ENCODE assay signal across 10 cellular contexts in the genomic region with DNA sequence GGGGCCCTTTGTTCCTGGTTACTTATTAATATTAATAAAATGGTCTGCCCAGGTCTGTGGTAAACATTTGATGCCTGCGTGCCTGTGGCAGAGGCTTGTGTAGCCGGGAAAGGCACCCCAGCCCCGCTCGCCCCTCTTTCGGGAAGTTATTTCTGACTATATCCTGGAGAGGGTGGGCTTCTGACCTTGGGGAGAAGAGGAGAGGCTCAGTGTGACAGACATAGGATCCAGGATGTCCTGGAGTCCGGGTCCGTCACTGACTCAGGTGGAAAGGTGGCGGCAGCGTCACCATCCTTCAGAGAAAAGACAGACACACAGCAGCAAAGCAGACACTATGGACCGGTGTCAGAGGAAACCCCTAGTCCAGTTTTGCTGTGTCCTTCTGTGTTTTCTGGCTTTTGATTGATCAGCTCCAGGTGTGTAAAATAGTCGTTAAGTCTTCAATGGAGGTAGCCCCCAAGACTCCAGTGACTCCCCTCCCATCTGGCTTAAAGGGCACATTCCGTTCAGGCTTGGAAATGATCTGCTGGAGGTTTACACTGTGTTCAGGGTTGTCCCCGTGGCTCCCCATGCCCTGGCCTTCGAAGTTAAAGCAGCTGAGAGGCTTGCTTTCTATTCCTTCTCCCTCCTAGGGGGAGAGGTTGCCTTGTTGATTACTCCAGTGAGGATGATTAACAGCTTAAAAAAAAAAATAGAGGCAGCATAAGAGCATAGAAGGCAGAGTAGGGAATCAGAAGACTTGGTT.
DNase-seq lines count a peak whose midpoint lies in the region; ATAC-seq and TF ChIP-seq lines count a peak whose summit lies in the region.
"Had no signal": no experiment of that assay in that cellular context is flagged by ENCODE, and none has a peak within 500 bp of the region (broad histone marks: within the 10 kb centered on the region; RNA-seq: fewer than 3 reads in every experiment).

No MANE protein-coding gene starts in this region.

- H2BK5ac ChIP-seq in IMR-90 (ENCODE audit: low read depth, low read length, poor library complexity, severe bottlenecking) = peak overlapping the region; percentile 80

- no peaks in the 10 kb centered on the region for H3K9me3 Mint-ChIP-seq in neural crest cell

- H3K27ac ChIP-seq in IMR-90 (ENCODE audit: insufficient read depth, low read length) (peak overlapping the region; percentile 76), duodenal mucosa (ENCODE audit: low read depth, low read length) (peak overlapping the region; percentile 61)
- H3K27ac ChIP-seq: neutrophil had no signal

- H3K27me3 ChIP-seq in IMR-90 (ENCODE audit: control insufficient read depth, insufficient read depth, low read length) (no peaks in the 10 kb centered on the region), duodenal mucosa (ENCODE audit: control insufficient read depth in 1 of 2, insufficient read depth in 2 of 2, low read length in 2 of 2) (no peaks in the 10 kb centered on the region)
- H3K27me3 ChIP-seq: cardiac muscle cell, neutrophil had no signal

- H3K27me3 Mint-ChIP-seq in neural crest cell (ENCODE audit: low read depth) = no peaks in the 10 kb centered on the region

- TF ChIP-seq CTCF in AG04449 (IDR thresholded peaks at IDR 0.05; ENCODE audit: insufficient read depth, low read length, missing control alignments) (no peak), IMR-90 (conservative IDR thresholded peaks at IDR 0.05; ENCODE audit: low read depth, low read length) (no peak), neural crest cell (conservative IDR thresholded peaks at IDR 0.05) (no peak), GM10248 (IDR thresholded peaks at IDR 0.05; ENCODE audit: control extremely low read depth, extremely low read depth, low read depth, missing control alignments) (no peak)

- H4K20me1 ChIP-seq in IMR-90 (ENCODE audit: insufficient read depth, low read length) = no peaks in the 10 kb centered on the region; the same call in 1 of the 2 replicates

- in situ Hi-C loops in IMR-90 (cut with MboI; ENCODE audit: low sequenced_read_pairs) = no loop called here

- H4K5ac ChIP-seq in IMR-90 (ENCODE audit: low read depth, low read length) = peak overlapping the region; percentile 71

- H3K36me3 Mint-ChIP-seq in neural crest cell (ENCODE audit: low read depth) = peaks cover 3% of the 10 kb centered on the region

- no peaks in the 10 kb centered on the region for H3K79me1 ChIP-seq in IMR-90 (ENCODE audit: low read depth in 1 of 2, low read length in 2 of 2)

- H3K4me1 Mint-ChIP-seq in neural crest cell = peaks cover 64% of the 10 kb centered on the region

- H2AK5ac ChIP-seq in IMR-90 (ENCODE audit: low read depth, low read length) = peak overlapping the region; percentile 96

- 73% methylated on average over 5 of the region's 14 CpGs; no CpG with 5 or more reads in 1 of the 2 experiments for WGBS in IMR-90 (ENCODE audit: extremely low coverage in 2 of 2, insufficient read length in 1 of 2), 2 experiments

- no peak for TF ChIP-seq RAD21 in IMR-90 (IDR thresholded peaks at IDR 0.05; ENCODE audit: low read length)

- H3K4ac ChIP-seq in IMR-90 (ENCODE audit: low read depth, low read length) = peak overlapping the region; percentile 89

- peaks cover 11% of the 10 kb centered on the region for H3K9me1 ChIP-seq in IMR-90 (ENCODE audit: insufficient read depth, low read length)

- peak overlapping the region; percentile 88 for H4K91ac ChIP-seq in IMR-90 (ENCODE audit: insufficient read depth, low read depth, low read length)

- H2BK120ac ChIP-seq in IMR-90 (ENCODE audit: low read depth, low read length) = peak overlapping the region; percentile 89

- POLR2A ChIA-PET in AG04449 (lab: Yijun Ruan, JAX) (no interaction called here), IMR-90 (lab: Charles Lee; ENCODE audit: unreplicated experiment) (interaction anchor here (0.6 kb wide), 1 partner anchor 291 kb away, joined by 3 read pairs; no protein-coding TSS in a partner anchor), GM10248 (lab: Yijun Ruan, JAX) (no interaction called here)

- peak overlapping the region; percentile 56; the same call in 1 of the 2 replicates for H3K56ac ChIP-seq in IMR-90 (ENCODE audit: extremely low read depth, insufficient read depth, low read length)

- peak overlapping the region; percentile 96 for H3K27ac Mint-ChIP-seq in neural crest cell (ENCODE audit: unreplicated experiment)

- peak overlapping the region; percentile 89 for H2BK20ac ChIP-seq in IMR-90 (ENCODE audit: low read depth, low read length)

- H3K9me3 ChIP-seq in IMR-90 (ENCODE audit: control insufficient read depth, insufficient read depth, low read length) (no peaks in the 10 kb centered on the region), duodenal mucosa (ENCODE audit: control insufficient read depth in 1 of 2, low read length in 2 of 2) (no peaks in the 10 kb centered on the region)
- H3K9me3 ChIP-seq: neutrophil had no signal

- H3K23ac ChIP-seq in IMR-90 (ENCODE audit: low read depth, low read length) = peak overlapping the region; percentile 61

- H3K36me3 ChIP-seq in IMR-90 (ENCODE audit: control insufficient read depth, insufficient read depth, low read length) = no peaks in the 10 kb centered on the region
- no peaks in the 10 kb centered on the region for H3K36me3 ChIP-seq in duodenal mucosa (ENCODE audit: control insufficient read depth in 1 of 2, insufficient read depth in 2 of 2, low read length in 2 of 2)
- H3K36me3 ChIP-seq: cardiac muscle cell, neutrophil had no signal

- CTCF ChIA-PET in AG04449 (lab: Yijun Ruan, JAX) = interaction anchor here (1.4 to 8.8 kb wide), 6 partner anchors 9 to 420 kb away, joined by 6 to 96 read pairs (median 14); no protein-coding TSS in a partner anchor
- CTCF ChIA-PET in IMR-90 (lab: Yijun Ruan, JAX) = interaction anchor here (0.6 to 2.4 kb wide), 4 partner anchors 9 to 83 kb away, joined by 3 to 17 read pairs (median 3); no protein-coding TSS in a partner anchor
- CTCF ChIA-PET in GM10248 (lab: Yijun Ruan, JAX) = interaction anchor here (1.1 to 4.4 kb wide), 2 partner anchors 8 to 15 kb away, joined by 4 to 42 read pairs; no protein-coding TSS in a partner anchor

- intact Hi-C loops in IMR-90 (cut with micrococcal nuclease) = loop anchor here (2.0 to 5.0 kb wide), 2 partner anchors 41 to 147 kb away; no protein-coding TSS in a partner anchor

- TF ChIP-seq POLR2A in IMR-90 (IDR thresholded peaks at IDR 0.05; ENCODE audit: low read depth, low read length) = no peak

- H3K4me3 ChIP-seq in AG04449 (ENCODE audit: low read depth, low read length) (peak overlapping the region; percentile 28), IMR-90 (ENCODE audit: insufficient read depth, low read depth, low read length) (no peak overlapping the region), duodenal mucosa (ENCODE audit: low read depth in 1 of 2, low read length in 2 of 2) (peak overlapping the region in 1 of 2 donors; percentile 15)

- ATAC-seq in IMR-90 (ENCODE audit: low read depth) (no peak), GM19397 (IDR thresholded peaks at IDR 0.05; ENCODE audit: unreplicated experiment) (no peak)

- H2AK9ac ChIP-seq in IMR-90 (replicated peaks; ENCODE audit: low read depth, low read length, poor library complexity) = peak overlapping the region; percentile 56

- H2BK15ac ChIP-seq in IMR-90 (ENCODE audit: low read depth, low read length) = peak overlapping the region; percentile 64; the same call in 2 of the 3 replicates

- peak overlapping the region; percentile 59 to 82 for H4K8ac ChIP-seq in IMR-90 (ENCODE audit: low read depth in 2 of 2, low read length in 2 of 2)

- dilution Hi-C loops in IMR-90 (cut with HindIII; ENCODE audit: low sequenced_read_pairs, unreplicated experiment) = no loop called here

- peak overlapping the region; percentile 79 for H2AFZ ChIP-seq in IMR-90 (replicated peaks; ENCODE audit: low read length, poor library complexity)

- peak overlapping the region; percentile 21 for H3K4me2 ChIP-seq in IMR-90 (ENCODE audit: low read depth, low read length)

- H3K9ac ChIP-seq in IMR-90 (ENCODE audit: low read depth, low read length) = peak overlapping the region; percentile 21
- H3K9ac ChIP-seq in duodenal mucosa (ENCODE audit: low read depth in 1 of 2, low read length in 2 of 2) = peak overlapping the region in 1 of 2 donors; percentile 47

- peak overlapping the region; percentile 73 for H3K14ac ChIP-seq in IMR-90 (replicated peaks; ENCODE audit: low read depth, low read length)

- peak overlapping the region; percentile 82 for H3K4me3 Mint-ChIP-seq in neural crest cell

- H3K4me1 ChIP-seq in IMR-90 (ENCODE audit: control insufficient read depth, insufficient read depth, low read length) = peaks cover 17% of the 10 kb centered on the region
- peaks cover 13 to 16% of the 10 kb centered on the region in 2 donors for H3K4me1 ChIP-seq in duodenal mucosa (ENCODE audit: control insufficient read depth in 1 of 2, insufficient read depth in 2 of 2, low read length in 2 of 2)

- DNase-seq in AG04449 (ENCODE audit: low read depth, low spot score) (no peak), IMR-90 (no peak), neural crest cell (ENCODE audit: low read depth, low spot score) (no peak), MV-4-11 (lab: John Stamatoyannopoulos, UW) (no peak), NCI-H1436 treated with DMSO at 0.1 percent for 48 hours (lab: John Stamatoyannopoulos, UW) (no peak), GM10248 (ENCODE audit: extremely low spot score) (no peak)

- peak overlapping the region; percentile 75 for H3K18ac ChIP-seq in IMR-90 (ENCODE audit: low read depth, low read length)

- BruUV-seq in IMR-90 (replicated peaks; lab: Mats Ljungman, UMichigan) = no TSS peak

TF ChIP-seq in IMR-90, 13 proteins besides CTCF, POLR2A, EP300 and RAD21 (continues in another document):
- TF ChIP-seq, protein P1, sequence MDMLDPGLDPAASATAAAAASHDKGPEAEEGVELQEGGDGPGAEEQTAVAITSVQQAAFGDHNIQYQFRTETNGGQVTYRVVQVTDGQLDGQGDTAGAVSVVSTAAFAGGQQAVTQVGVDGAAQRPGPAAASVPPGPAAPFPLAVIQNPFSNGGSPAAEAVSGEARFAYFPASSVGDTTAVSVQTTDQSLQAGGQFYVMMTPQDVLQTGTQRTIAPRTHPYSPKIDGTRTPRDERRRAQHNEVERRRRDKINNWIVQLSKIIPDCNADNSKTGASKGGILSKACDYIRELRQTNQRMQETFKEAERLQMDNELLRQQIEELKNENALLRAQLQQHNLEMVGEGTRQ (IDR thresholded peaks at IDR 0.05; ENCODE audit: low read depth, low read length) = no peak
- no peak for TF ChIP-seq MAFK (IDR thresholded peaks at IDR 0.05; ENCODE audit: low read depth, low read length)
- TF ChIP-seq ELK1 (IDR thresholded peaks at IDR 0.05; ENCODE audit: borderline replicate concordance, low read depth, low read length) = no peak
- TF ChIP-seq CHD1 (IDR thresholded peaks at IDR 0.05; ENCODE audit: low read depth, low read length) = no peak
